14 cellular contexts compared by ENCODE assay signal in genomic region chr12:31019561-31020308, GRCh38.
"Had no signal": no experiment of that assay in that cellular context is flagged by ENCODE, and none has a peak within 500 bp of the region (broad histone marks: within the 10 kb centered on the region; RNA-seq: fewer than 3 reads in every experiment).

No MANE protein-coding gene starts in this region.

- H3K27ac ChIP-seq: esophagus muscularis mucosa, suprapubic skin, uterus had no signal

- H3K36me3 Mint-ChIP-seq: activated naive CD8-positive, alpha-beta T cell treated with anti-CD3 and anti-CD28 coated beads for 36 hours; memory B cell; natural killer cell treated with Interleukin-12 subunit alpha and Interleukin-12 subunit beta and Interleukin-15 and Interleukin-18, amount 100 ng/mL, for 72 hours had no signal

- H3K27me3 ChIP-seq: esophagus muscularis mucosa, suprapubic skin, uterus had no signal

- H3K36me3 ChIP-seq: esophagus muscularis mucosa, suprapubic skin, uterus had no signal

- H3K9me3 ChIP-seq: esophagus muscularis mucosa, suprapubic skin, uterus had no signal

- H3K4me1 Mint-ChIP-seq: activated naive CD8-positive, alpha-beta T cell treated with anti-CD3 and anti-CD28 coated beads for 36 hours had no signal

- H3K27ac Mint-ChIP-seq: activated naive CD8-positive, alpha-beta T cell treated with anti-CD3 and anti-CD28 coated beads for 36 hours; natural killer cell treated with Interleukin-12 subunit alpha and Interleukin-12 subunit beta and Interleukin-15 and Interleukin-18, amount 100 ng/mL, for 72 hours had no signal

- DNase-seq: activated gamma-delta T cell; activated naive CD8-positive, alpha-beta T cell treated with anti-CD3 and anti-CD28 coated beads for 36 hours; anterior cingulate cortex; left colon; occipital lobe; stimulated activated CD4-positive, alpha-beta T cell treated with anti-CD3 and anti-CD28 coated beads, Interleukin-12 subunit alpha, Interleukin-12 subunit beta, amount 100 ng/mL, for 4 hours; stimulated activated naive CD4-positive, alpha-beta T cell treated with Interleukin-2 at 50 U/mL for 16 hours; T-helper 9 cell; uterus had no signal

- ATAC-seq: left colon; natural killer cell treated with Interleukin-12 subunit alpha and Interleukin-12 subunit beta and Interleukin-15 and Interleukin-18, amount 100 ng/mL, for 72 hours; sciatic nerve had no signal

- H3K4me3 ChIP-seq: esophagus muscularis mucosa, suprapubic skin, uterus had no signal

- H3K27me3 Mint-ChIP-seq: activated naive CD8-positive, alpha-beta T cell treated with anti-CD3 and anti-CD28 coated beads for 36 hours had no signal

- H3K4me3 Mint-ChIP-seq: activated naive CD8-positive, alpha-beta T cell treated with anti-CD3 and anti-CD28 coated beads for 36 hours; memory B cell; natural killer cell treated with Interleukin-12 subunit alpha and Interleukin-12 subunit beta and Interleukin-15 and Interleukin-18, amount 100 ng/mL, for 72 hours had no signal

- H3K9me3 Mint-ChIP-seq: activated naive CD8-positive, alpha-beta T cell treated with anti-CD3 and anti-CD28 coated beads for 36 hours; memory B cell; natural killer cell treated with Interleukin-12 subunit alpha and Interleukin-12 subunit beta and Interleukin-15 and Interleukin-18, amount 100 ng/mL, for 72 hours had no signal

- H3K4me1 ChIP-seq: esophagus muscularis mucosa, uterus had no signal
